In the genomic region with DNA sequence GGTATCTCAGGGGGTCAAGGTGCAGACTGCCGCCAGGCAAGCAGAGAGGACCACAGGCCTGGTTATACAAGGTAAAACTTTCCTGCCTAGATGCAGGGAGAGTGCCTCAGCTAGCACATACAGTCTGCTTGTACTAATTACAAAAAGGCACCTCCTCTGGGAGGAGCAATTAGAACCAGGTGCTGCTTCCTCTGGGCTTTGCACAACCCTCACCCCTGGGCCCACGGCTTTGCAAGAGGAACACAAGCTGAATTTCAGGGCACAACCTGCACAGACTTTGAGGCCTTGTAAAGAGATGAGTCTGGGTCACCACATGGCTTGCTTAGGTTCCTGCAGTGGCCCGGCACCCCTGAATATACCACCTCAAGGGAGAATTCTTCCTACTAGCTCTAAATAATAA, we compare ENCODE assay signal across 1 cellular context.
TF ChIP-seq lines count a peak whose summit lies in the region.

No MANE protein-coding gene starts in this region.

TF ChIP-seq in GM12878, 131 proteins besides CTCF, POLR2A, EP300 and RAD21 (continued from another document):
- TF ChIP-seq, protein P1, sequence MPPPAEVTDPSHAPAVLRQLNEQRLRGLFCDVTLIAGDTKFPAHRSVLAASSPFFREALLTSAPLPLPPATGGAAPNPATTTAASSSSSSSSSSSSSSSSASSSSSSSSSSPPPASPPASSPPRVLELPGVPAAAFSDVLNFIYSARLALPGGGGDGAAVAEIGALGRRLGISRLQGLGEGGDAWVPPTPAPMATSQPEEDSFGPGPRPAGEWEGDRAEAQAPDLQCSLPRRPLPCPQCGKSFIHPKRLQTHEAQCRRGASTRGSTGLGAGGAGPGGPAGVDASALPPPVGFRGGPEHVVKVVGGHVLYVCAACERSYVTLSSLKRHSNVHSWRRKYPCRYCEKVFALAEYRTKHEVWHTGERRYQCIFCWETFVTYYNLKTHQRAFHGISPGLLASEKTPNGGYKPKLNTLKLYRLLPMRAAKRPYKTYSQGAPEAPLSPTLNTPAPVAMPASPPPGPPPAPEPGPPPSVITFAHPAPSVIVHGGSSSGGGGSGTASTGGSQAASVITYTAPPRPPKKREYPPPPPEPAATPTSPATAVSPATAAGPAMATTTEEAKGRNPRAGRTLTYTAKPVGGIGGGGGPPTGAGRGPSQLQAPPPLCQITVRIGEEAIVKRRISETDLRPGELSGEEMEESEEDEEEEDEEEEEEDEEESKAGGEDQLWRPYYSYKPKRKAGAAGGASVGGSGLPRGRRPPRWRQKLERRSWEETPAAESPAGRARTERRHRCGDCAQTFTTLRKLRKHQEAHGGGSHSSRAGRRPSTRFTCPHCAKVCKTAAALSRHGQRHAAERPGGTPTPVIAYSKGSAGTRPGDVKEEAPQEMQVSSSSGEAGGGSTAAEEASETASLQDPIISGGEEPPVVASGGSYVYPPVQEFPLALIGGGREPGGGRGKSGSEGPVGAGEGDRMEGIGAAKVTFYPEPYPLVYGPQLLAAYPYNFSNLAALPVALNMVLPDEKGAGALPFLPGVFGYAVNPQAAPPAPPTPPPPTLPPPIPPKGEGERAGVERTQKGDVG (CRISPR knock-in tag; IDR thresholded peaks at IDR 0.05) = no peak
- TF ChIP-seq TBL1XR1 (IDR thresholded peaks at IDR 0.05; ENCODE audit: low read depth, low read length) = no peak
- no peak for TF ChIP-seq LARP7 (IDR thresholded peaks at IDR 0.05)
- TF ChIP-seq E2F8 (IDR thresholded peaks at IDR 0.05; ENCODE audit: low read depth, partially characterized antibody) = no peak
- TF ChIP-seq HDAC6 (IDR thresholded peaks at IDR 0.05; ENCODE audit: unreplicated experiment) = no peak
- TF ChIP-seq POLR2AphosphoS5 (IDR thresholded peaks at IDR 0.05; ENCODE audit: low read length) = no peak
- no peak for TF ChIP-seq RUNX3 (IDR thresholded peaks at IDR 0.05; ENCODE audit: low read length)
- no peak for TF ChIP-seq ZBTB11 (CRISPR knock-in tag; IDR thresholded peaks at IDR 0.05)
- TF ChIP-seq GATAD2B (conservative IDR thresholded peaks at IDR 0.05; ENCODE audit: low read depth) = no peak
- TF ChIP-seq NRF1 (conservative IDR thresholded peaks at IDR 0.05; ENCODE audit: low read depth, low read length) = no peak
- TF ChIP-seq MEF2A (IDR thresholded peaks at IDR 0.05; ENCODE audit: insufficient read depth, low read depth, low read length) = no peak
- TF ChIP-seq FOXK2 (IDR thresholded peaks at IDR 0.05) = no peak
